3 cellular contexts compared by ENCODE assay signal in the genomic region with DNA sequence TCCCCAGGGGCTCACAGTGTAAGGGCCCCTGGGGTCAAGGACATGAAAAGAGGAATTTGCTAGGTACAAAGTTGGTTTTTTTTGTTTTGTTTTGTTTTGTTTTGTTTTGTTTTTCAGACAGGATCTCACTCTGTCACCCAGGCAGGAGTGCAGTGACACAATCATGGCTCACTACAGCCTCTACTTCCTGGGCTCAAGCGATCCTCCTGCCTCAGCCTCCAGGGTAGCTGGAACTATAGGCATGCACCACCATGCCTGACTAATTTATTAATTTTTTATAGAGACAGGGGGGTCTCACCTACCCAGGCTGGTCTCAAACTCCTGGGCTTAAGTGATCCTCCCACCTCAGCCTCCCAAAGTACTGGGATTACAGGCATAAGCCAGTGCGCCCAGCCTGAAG. TPM values are rescaled to one million over a fixed set of nuclear protein-coding genes. Genes with fewer than 3 reads are reported as not detected.
"Had no signal": no experiment of that assay in that cellular context is flagged by ENCODE, and none has a peak within 500 bp of the region (broad histone marks: within the 10 kb centered on the region; RNA-seq: fewer than 3 reads in every experiment).

No MANE protein-coding gene starts in this region.

RNA-seq across cellular contexts. Expression of gene PLPP7, which starts 42.5 kb away (rescaled TPM):
- total RNA-seq: activated T-cell treated with anti-CD3 and anti-CD28 coated beads, Interleukin-2, amount 50 U/mL, for 4 hours; activated T-helper 17 cell treated with anti-CD3 and anti-CD28 coated beads, Interleukin-2, amount 50 U/mL, for 72 hours; bronchial epithelial cell had no signal
